ENCODE assay signal across 10 cellular contexts in genomic region chr2:172021955-172022354, GRCh38. TPM values are rescaled to one million over a fixed set of nuclear protein-coding genes. Genes with fewer than 3 reads are reported as not detected.
DNase-seq lines count a peak whose midpoint lies in the region; ATAC-seq and TF ChIP-seq lines count a peak whose summit lies in the region.
"Had no signal": no experiment of that assay in that cellular context is flagged by ENCODE, and none has a peak within 500 bp of the region (broad histone marks: within the 10 kb centered on the region; RNA-seq: fewer than 3 reads in every experiment).

No MANE protein-coding gene starts in this region.

- H3K27ac Mint-ChIP-seq in mesothelial cell of epicardium: peak overlapping the region; percentile 79
- H3K27ac Mint-ChIP-seq: activated CD4-positive, alpha-beta T cell treated with anti-CD3 and anti-CD28 coated beads, Interleukin-2, amount 10 ng/mL, durations not matched to agents 24 days and 14 days had no signal

- no peaks in the 10 kb centered on the region for H3K36me3 Mint-ChIP-seq in mesothelial cell of epicardium

- peak overlapping the region; percentile 64 for H3K27ac ChIP-seq in BLaER1
- peak overlapping the region; percentile 75 for H3K27ac ChIP-seq in VCaP
- H3K27ac ChIP-seq in adrenal gland: no peak overlapping the region

- peak overlapping the region; percentile 41 for H3K4me3 Mint-ChIP-seq in mesothelial cell of epicardium
- H3K4me3 Mint-ChIP-seq: activated CD4-positive, alpha-beta T cell treated with anti-CD3 and anti-CD28 coated beads, Interleukin-2, amount 10 ng/mL, durations not matched to agents 24 days and 14 days had no signal

- peak; percentile 44 for DNase-seq in HT1080 (ENCODE audit: low read depth)
- no peak for DNase-seq in mesothelial cell of epicardium (ENCODE audit: low spot score in 2 of 2, unreplicated experiment in 2 of 2)
- no peak for DNase-seq in erythroblast (lab: John Stamatoyannopoulos, UW)
- DNase-seq in adrenal gland: no peak
- DNase-seq: activated CD4-positive, alpha-beta T cell treated with anti-CD3 and anti-CD28 coated beads, Interleukin-2, amount 10 ng/mL, durations not matched to agents 24 days and 14 days; stimulated activated CD4-positive, alpha-beta T cell treated with anti-CD3 and anti-CD28 coated beads, Interleukin-1b, Interleukin-23, amount 100 ng/mL, for 48 hours had no signal

- H3K4me1 Mint-ChIP-seq in mesothelial cell of epicardium: peaks cover 27% of the 10 kb centered on the region

- H3K4me2 ChIP-seq in BLaER1: peak overlapping the region; percentile 85

- H4K20me1 ChIP-seq in BLaER1: no peaks in the 10 kb centered on the region

- 60 to 67% (median 64%) methylated on average over 5 of the region's 5 CpGs for WGBS in adrenal gland, 4 donors

- H3K36me3 ChIP-seq in BLaER1 (no peaks in the 10 kb centered on the region), adrenal gland (replicated peaks in 1 of 2) (no peaks in the 10 kb centered on the region)

- peak overlapping the region; percentile 32; the same call in 1 of the 2 replicates for H3K9ac ChIP-seq in BLaER1

- TF ChIP-seq CTCF in VCaP (conservative IDR thresholded peaks at IDR 0.05) (no peak), mesothelial cell of epicardium (IDR thresholded peaks at IDR 0.05; ENCODE audit: unreplicated experiment) (no peak), adrenal gland (IDR thresholded peaks at IDR 0.05) (no peak)

- intact Hi-C loops in adrenal gland (cut with DNase I): no loop called here

- H3K9me3 ChIP-seq in BLaER1 (no peaks in the 10 kb centered on the region), adrenal gland (replicated peaks in 1 of 3) (no peaks in the 10 kb centered on the region)

- no peaks in the 10 kb centered on the region for H3K27me3 Mint-ChIP-seq in mesothelial cell of epicardium (ENCODE audit: low read depth)
- H3K27me3 Mint-ChIP-seq: activated CD4-positive, alpha-beta T cell treated with anti-CD3 and anti-CD28 coated beads, Interleukin-2, amount 10 ng/mL, durations not matched to agents 24 days and 14 days had no signal

- H3K27me3 ChIP-seq in BLaER1 (no peaks in the 10 kb centered on the region), adrenal gland (no peaks in the 10 kb centered on the region)

- H3K4me1 ChIP-seq in BLaER1 (peaks cover 43% of the 10 kb centered on the region), adrenal gland (replicated peaks in 1 of 2) (peaks cover 0 to 9% of the 10 kb centered on the region in 2 donors)

- ATAC-seq in HG03354 (IDR thresholded peaks at IDR 0.05; ENCODE audit: poor library complexity, severe bottlenecking, unreplicated experiment) (no peak), GM18868 (IDR thresholded peaks at IDR 0.05; ENCODE audit: unreplicated experiment) (no peak)

- TF ChIP-seq POLR2A in erythroblast (IDR thresholded peaks at IDR 0.05; ENCODE audit: low read length) (no peak), adrenal gland (IDR thresholded peaks at IDR 0.05) (no peak)

- H3K9me3 Mint-ChIP-seq in mesothelial cell of epicardium: peaks cover under 1% of the 10 kb centered on the region
- H3K9me3 Mint-ChIP-seq: activated CD4-positive, alpha-beta T cell treated with anti-CD3 and anti-CD28 coated beads, Interleukin-2, amount 10 ng/mL, durations not matched to agents 24 days and 14 days had no signal

- H3K4me3 ChIP-seq in BLaER1 (peak overlapping the region; percentile 42; the same call in 1 of the 2 replicates), adrenal gland (no peak overlapping the region)

RNA-seq across cellular contexts. Expression of gene METAP1D, which starts 22.2 kb away (rescaled TPM):
- 9.5 and 10.7 TPM in 2 replicates for total RNA-seq in HT1080 (2014; rRNA removed; shearing (Covaris generic))
- 7.8 and 8.1 TPM in 2 replicates for polyA plus RNA-seq in HT1080 (2015; cell fraction: cytosol; rRNA removed)
- polyA plus RNA-seq in HT1080 (2015; cell fraction: nucleus; rRNA removed): 26.6 and 33.4 TPM in 2 replicates
- total RNA-seq in mesothelial cell of epicardium (13.1 to 15.0 TPM (median 13.5 TPM) in 3 replicates), adrenal gland (10 to 100 TPM in 1 of 8 donors, 1 to 10 TPM in 7; 1.7 to 21.8 (median 7.1) TPM)
- 10 to 100 TPM in 1 of 3 donors, 1 to 10 TPM in 2; 6.2 to 10.3 (median 9.3) TPM for polyA plus RNA-seq in adrenal gland

Comparison
In these comparisons a context has a peak if more than half of its experiments do, and no peak if none do; other contexts are left out.
1. H3K27ac ChIP-seq: peak in BLaER1 (single experiment) and VCaP (single experiment); none in adrenal gland (0 of 5).